8 cellular contexts compared by ENCODE assay signal in genomic region chr9:20658677-20659473, GRCh38. TPM values are rescaled to one million over a fixed set of nuclear protein-coding genes. Genes with fewer than 3 reads are reported as not detected.
DNase-seq lines count a peak whose midpoint lies in the region; ATAC-seq, FAIRE-seq and TF ChIP-seq lines count a peak whose summit lies in the region.

No MANE protein-coding gene starts in this region.

- H3K4me1 Mint-ChIP-seq in activated naive CD4-positive, alpha-beta T cell treated with anti-CD3 and anti-CD28 coated beads, Interleukin-2, amount 10 ng/mL, durations not matched to agents 7 days and 5 days, result peaks cover 7% of the 10 kb centered on the region
- H3K4me1 Mint-ChIP-seq in activated naive CD8-positive, alpha-beta T cell treated with anti-CD3 and anti-CD28 coated beads, Interleukin-2, amount 50 U/mL, for 24 hours, result no peaks in the 10 kb centered on the region

- no peaks in the 10 kb centered on the region for H3K9me3 Mint-ChIP-seq in activated naive CD4-positive, alpha-beta T cell treated with anti-CD3 and anti-CD28 coated beads, Interleukin-2, amount 10 ng/mL, durations not matched to agents 7 days and 5 days
- no peaks in the 10 kb centered on the region for H3K9me3 Mint-ChIP-seq in activated naive CD8-positive, alpha-beta T cell treated with anti-CD3 and anti-CD28 coated beads, Interleukin-2, amount 50 U/mL, for 24 hours

- no peaks in the 10 kb centered on the region for H3K27me3 Mint-ChIP-seq in activated naive CD4-positive, alpha-beta T cell treated with anti-CD3 and anti-CD28 coated beads, Interleukin-2, amount 10 ng/mL, durations not matched to agents 7 days and 5 days
- peaks cover 2% of the 10 kb centered on the region for H3K27me3 Mint-ChIP-seq in activated naive CD8-positive, alpha-beta T cell treated with anti-CD3 and anti-CD28 coated beads, Interleukin-2, amount 50 U/mL, for 24 hours

- TF ChIP-seq CTCF in kidney (IDR thresholded peaks at IDR 0.05; ENCODE audit: borderline replicate concordance, extremely low read depth, insufficient read depth) (no peak), tibial artery (IDR thresholded peaks at IDR 0.05) (no peak)

- DNase-seq in activated naive CD4-positive, alpha-beta T cell treated with anti-CD3 and anti-CD28 coated beads, Interleukin-2, amount 10 ng/mL, durations not matched to agents 7 days and 5 days, result peak; percentile 33
- no peak for DNase-seq in activated naive CD4-positive, alpha-beta T cell treated with anti-CD3 and anti-CD28 coated beads, Interleukin-2, amount 50 U/mL, for 16 hours
- DNase-seq in activated naive CD8-positive, alpha-beta T cell treated with anti-CD3 and anti-CD28 coated beads, Interleukin-2, amount 50 U/mL, for 24 hours, result no peak
- DNase-seq in kidney (no peak), tibial artery (no peak), caudate nucleus (lab: John Stamatoyannopoulos, UW) (no peak)

- FAIRE-seq in kidney (lab: Jason Lieb, UNC), result no peak

- no peak overlapping the region for H3K27ac Mint-ChIP-seq in activated naive CD4-positive, alpha-beta T cell treated with anti-CD3 and anti-CD28 coated beads, Interleukin-2, amount 10 ng/mL, durations not matched to agents 7 days and 5 days
- peak overlapping the region; percentile 44 for H3K27ac Mint-ChIP-seq in activated naive CD8-positive, alpha-beta T cell treated with anti-CD3 and anti-CD28 coated beads, Interleukin-2, amount 50 U/mL, for 24 hours

- H3K27ac ChIP-seq in kidney (ENCODE audit: low read depth in 2 of 2, low read length in 2 of 2), result no peak overlapping the region
- H3K27ac ChIP-seq in tibial artery, result no peak overlapping the region
- no peak overlapping the region for H3K27ac ChIP-seq in caudate nucleus (ENCODE audit: low read depth, low read length)

- H3K36me3 Mint-ChIP-seq in activated naive CD4-positive, alpha-beta T cell treated with anti-CD3 and anti-CD28 coated beads, Interleukin-2, amount 10 ng/mL, durations not matched to agents 7 days and 5 days, result no peaks in the 10 kb centered on the region
- no peaks in the 10 kb centered on the region for H3K36me3 Mint-ChIP-seq in activated naive CD8-positive, alpha-beta T cell treated with anti-CD3 and anti-CD28 coated beads, Interleukin-2, amount 50 U/mL, for 24 hours (ENCODE audit: low read depth)

- H3K36me3 ChIP-seq in kidney (ENCODE audit: control insufficient read depth in 1 of 2, insufficient read depth in 2 of 2, low read length in 2 of 2) (no peaks in the 10 kb centered on the region), tibial artery (no peaks in the 10 kb centered on the region)

- peak overlapping the region in 1 of 2 donors; percentile 65 for H3K9ac ChIP-seq in kidney (ENCODE audit: low read length in 2 of 2)

- CTCF ChIA-PET in activated naive CD4-positive, alpha-beta T cell treated with anti-CD3 and anti-CD28 coated beads, Interleukin-2, amount 10 ng/mL, durations not matched to agents 7 days and 5 days (lab: Charles Lee), result no interaction called here

- H3K9me3 ChIP-seq in kidney (ENCODE audit: control insufficient read depth in 1 of 2, low read length in 2 of 2) (no peaks in the 10 kb centered on the region), tibial artery (no peaks in the 10 kb centered on the region)

- no peaks in the 10 kb centered on the region for H3K27me3 ChIP-seq in tibial artery

- no peak overlapping the region for H3K4me3 Mint-ChIP-seq in activated naive CD4-positive, alpha-beta T cell treated with anti-CD3 and anti-CD28 coated beads, Interleukin-2, amount 10 ng/mL, durations not matched to agents 7 days and 5 days
- no peak overlapping the region for H3K4me3 Mint-ChIP-seq in activated naive CD8-positive, alpha-beta T cell treated with anti-CD3 and anti-CD28 coated beads, Interleukin-2, amount 50 U/mL, for 24 hours

- ATAC-seq in activated naive CD8-positive, alpha-beta T cell treated with anti-CD3 and anti-CD28 coated beads, Interleukin-2, amount 50 U/mL, for 24 hours, result no peak
- ATAC-seq in GM19455 (IDR thresholded peaks at IDR 0.05; ENCODE audit: unreplicated experiment), result no peak
- ATAC-seq in GM19351 (IDR thresholded peaks at IDR 0.05; ENCODE audit: unreplicated experiment), result no peak

- H3K4me3 ChIP-seq in kidney (ENCODE audit: low read length in 2 of 2), result peak overlapping the region; percentile 71 to 75
- peak overlapping the region; percentile 50 to 52 for H3K4me3 ChIP-seq in tibial artery

- intact Hi-C loops in kidney (cut with DNase I) (no loop called here), tibial artery (cut with DNase I; ENCODE audit: low total_unique reads) (no loop called here)

- H3K4me1 ChIP-seq in kidney (ENCODE audit: control insufficient read depth in 1 of 2, insufficient read depth in 1 of 2, low read depth in 1 of 2, low read length in 2 of 2), result peaks cover 0 to 4% of the 10 kb centered on the region in 2 donors
- no peaks in the 10 kb centered on the region for H3K4me1 ChIP-seq in tibial artery

RNA-seq across cellular contexts. Expression of gene FOCAD, which starts 25.2 kb away (rescaled TPM):
- total RNA-seq in kidney, result 35.7 TPM
- polyA plus RNA-seq in kidney (ENCODE audit: insufficient read depth, low read depth, low replicate concordance), result 12.2 TPM

RNA-seq across cellular contexts. Expression of gene MLLT3, which starts 36.6 kb away (rescaled TPM):
- total RNA-seq in kidney, result 19.7 TPM
- polyA plus RNA-seq in kidney (ENCODE audit: insufficient read depth, low read depth, low replicate concordance), result 15.8 TPM
